1 cellular context compared by ENCODE assay signal in the genomic region with DNA sequence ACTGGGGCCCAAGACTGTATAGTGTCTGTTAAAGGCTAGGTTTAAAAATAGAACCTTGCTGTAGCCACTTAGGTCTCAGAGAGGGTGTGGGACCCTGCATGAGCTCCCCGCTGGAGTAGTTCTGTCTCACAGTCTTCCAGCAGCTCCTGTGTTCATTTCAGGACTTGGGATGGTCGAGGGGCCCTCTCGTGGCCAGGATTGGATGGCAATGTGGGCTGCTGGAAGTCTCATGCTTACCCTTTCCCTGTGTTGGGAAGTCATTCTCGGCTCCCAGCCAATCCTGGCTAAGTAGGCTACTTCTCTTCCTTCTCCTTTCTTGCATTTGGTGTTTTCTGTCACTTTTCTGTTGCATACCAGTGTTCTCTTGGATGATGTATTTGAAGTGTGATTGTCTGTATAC.
TF ChIP-seq lines count a peak whose summit lies in the region.

No MANE protein-coding gene starts in this region.

TF ChIP-seq in WTC11, 78 proteins besides CTCF, POLR2A, EP300 and RAD21:
- TF ChIP-seq, protein P1, sequence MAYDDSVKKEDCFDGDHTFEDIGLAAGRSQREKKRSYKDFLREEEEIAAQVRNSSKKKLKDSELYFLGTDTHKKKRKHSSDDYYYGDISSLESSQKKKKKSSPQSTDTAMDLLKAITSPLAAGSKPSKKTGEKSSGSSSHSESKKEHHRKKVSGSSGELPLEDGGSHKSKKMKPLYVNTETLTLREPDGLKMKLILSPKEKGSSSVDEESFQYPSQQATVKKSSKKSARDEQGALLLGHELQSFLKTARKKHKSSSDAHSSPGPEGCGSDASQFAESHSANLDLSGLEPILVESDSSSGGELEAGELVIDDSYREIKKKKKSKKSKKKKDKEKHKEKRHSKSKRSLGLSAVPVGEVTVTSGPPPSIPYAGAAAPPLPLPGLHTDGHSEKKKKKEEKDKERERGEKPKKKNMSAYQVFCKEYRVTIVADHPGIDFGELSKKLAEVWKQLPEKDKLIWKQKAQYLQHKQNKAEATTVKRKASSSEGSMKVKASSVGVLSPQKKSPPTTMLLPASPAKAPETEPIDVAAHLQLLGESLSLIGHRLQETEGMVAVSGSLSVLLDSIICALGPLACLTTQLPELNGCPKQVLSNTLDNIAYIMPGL (CRISPR knock-in tag; IDR thresholded peaks at IDR 0.05): no peak
- TF ChIP-seq OVOL2 (CRISPR knock-in tag; IDR thresholded peaks at IDR 0.05; ENCODE audit: borderline replicate concordance): no peak
- TF ChIP-seq RELA (CRISPR knock-in tag; IDR thresholded peaks at IDR 0.05; ENCODE audit: borderline replicate concordance): no peak
- no peak for TF ChIP-seq CREB1 (CRISPR knock-in tag; IDR thresholded peaks at IDR 0.05)
- no peak for TF ChIP-seq MXD4 (CRISPR knock-in tag; IDR thresholded peaks at IDR 0.05; ENCODE audit: borderline replicate concordance)
- no peak for TF ChIP-seq ZNF263 (CRISPR knock-in tag; IDR thresholded peaks at IDR 0.05; ENCODE audit: low read depth)
- TF ChIP-seq, protein P2, sequence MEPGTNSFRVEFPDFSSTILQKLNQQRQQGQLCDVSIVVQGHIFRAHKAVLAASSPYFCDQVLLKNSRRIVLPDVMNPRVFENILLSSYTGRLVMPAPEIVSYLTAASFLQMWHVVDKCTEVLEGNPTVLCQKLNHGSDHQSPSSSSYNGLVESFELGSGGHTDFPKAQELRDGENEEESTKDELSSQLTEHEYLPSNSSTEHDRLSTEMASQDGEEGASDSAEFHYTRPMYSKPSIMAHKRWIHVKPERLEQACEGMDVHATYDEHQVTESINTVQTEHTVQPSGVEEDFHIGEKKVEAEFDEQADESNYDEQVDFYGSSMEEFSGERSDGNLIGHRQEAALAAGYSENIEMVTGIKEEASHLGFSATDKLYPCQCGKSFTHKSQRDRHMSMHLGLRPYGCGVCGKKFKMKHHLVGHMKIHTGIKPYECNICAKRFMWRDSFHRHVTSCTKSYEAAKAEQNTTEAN (CRISPR knock-in tag; IDR thresholded peaks at IDR 0.05): no peak
- TF ChIP-seq, protein P3, sequence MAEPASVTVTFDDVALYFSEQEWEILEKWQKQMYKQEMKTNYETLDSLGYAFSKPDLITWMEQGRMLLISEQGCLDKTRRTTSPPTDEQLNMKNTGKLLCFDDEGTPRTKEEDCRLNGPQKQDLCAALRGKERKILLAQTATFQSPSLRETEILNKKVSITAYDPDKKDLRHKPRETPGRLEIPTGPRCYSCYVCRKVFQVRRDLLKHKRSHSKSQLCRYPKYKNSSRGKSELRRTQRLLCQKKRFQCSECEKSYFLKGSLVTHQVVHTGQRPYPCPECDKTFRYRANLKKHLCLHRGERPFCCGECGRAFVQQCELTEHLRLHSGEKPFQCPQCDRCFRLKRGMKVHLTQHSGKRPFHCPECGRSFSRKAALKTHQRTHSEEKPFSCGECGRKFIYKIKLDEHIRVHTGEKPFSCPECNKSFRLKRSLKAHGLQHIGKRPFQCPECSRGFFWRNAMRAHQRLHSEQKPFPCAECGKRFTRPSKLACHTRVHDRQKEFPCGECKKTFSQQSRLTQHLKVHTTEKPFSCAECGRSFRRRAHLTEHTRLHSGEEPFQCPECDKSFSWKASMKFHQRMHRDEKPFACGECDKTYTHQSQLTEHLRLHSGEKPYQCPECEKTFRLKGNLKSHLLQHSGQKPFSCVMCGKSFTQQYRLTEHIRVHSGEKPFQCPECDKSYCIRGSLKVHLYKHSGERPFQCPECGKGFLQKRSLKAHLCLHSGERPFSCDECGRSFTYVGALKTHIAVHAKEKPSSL (CRISPR knock-in tag; conservative IDR thresholded peaks at IDR 0.05): no peak
- TF ChIP-seq, protein P4, sequence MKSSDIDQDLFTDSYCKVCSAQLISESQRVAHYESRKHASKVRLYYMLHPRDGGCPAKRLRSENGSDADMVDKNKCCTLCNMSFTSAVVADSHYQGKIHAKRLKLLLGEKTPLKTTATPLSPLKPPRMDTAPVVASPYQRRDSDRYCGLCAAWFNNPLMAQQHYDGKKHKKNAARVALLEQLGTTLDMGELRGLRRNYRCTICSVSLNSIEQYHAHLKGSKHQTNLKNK (CRISPR knock-in tag; IDR thresholded peaks at IDR 0.05): no peak
- no peak for TF ChIP-seq NFE2L1 (CRISPR knock-in tag; IDR thresholded peaks at IDR 0.05)
TF ChIP-seq in WTC11: peak in this region for 0.
